2 cellular contexts compared by ENCODE assay signal in the genomic region with DNA sequence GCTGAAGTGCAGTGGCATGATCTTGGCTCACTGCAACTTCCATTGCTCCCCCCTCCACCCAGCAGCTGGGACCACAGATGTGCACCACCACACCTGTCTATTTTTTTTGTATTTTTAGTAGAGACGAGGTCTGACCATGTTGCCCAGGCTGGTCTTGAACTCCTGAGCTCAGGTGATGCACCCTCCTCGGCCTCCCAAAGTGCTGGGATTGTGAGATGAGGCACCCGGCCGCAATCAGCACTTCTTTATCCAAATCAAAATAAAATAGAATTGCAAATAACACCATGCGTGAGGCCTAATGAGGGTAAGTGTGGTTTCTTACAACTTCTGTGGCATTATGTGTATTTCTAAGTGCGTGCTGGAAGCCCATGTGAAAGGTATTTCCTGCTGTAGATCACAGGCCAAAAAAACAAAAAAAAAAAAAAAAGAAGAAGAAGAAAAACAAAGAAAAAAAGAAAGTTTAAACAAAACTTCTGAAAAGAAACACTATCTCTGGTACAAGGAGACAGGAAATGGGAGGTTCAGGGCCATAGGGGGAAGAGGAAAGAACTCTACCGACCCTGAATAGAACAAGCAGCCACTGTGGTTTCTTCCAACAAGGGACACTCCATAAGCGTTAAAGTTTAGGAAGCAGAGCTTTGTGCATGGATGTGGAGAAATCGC.
TF ChIP-seq lines count a peak whose summit lies in the region.

No MANE protein-coding gene starts in this region.

TF ChIP-seq in IMR-90, 13 proteins besides CTCF, POLR2A, EP300 and RAD21:
- TF ChIP-seq MAFK (IDR thresholded peaks at IDR 0.05; ENCODE audit: low read depth, low read length) (no peak), SMC3 (IDR thresholded peaks at IDR 0.05; ENCODE audit: low read depth, low read length) (no peak), RCOR1 (IDR thresholded peaks at IDR 0.05; ENCODE audit: insufficient replicate concordance, low read length) (no peak), FOS (IDR thresholded peaks at IDR 0.05; ENCODE audit: low read depth, low read length) (no peak), MAZ (IDR thresholded peaks at IDR 0.05; ENCODE audit: borderline replicate concordance, low read depth, low read length) (no peak), CHD1 (IDR thresholded peaks at IDR 0.05; ENCODE audit: low read depth, low read length) (no peak), RFX5 (IDR thresholded peaks at IDR 0.05; ENCODE audit: low read depth, low read length) (no peak), NFE2L2 (IDR thresholded peaks at IDR 0.05; ENCODE audit: low read depth, low read length) (no peak), BHLHE40 (IDR thresholded peaks at IDR 0.05; ENCODE audit: low read depth, low read length) (no peak), CEBPB (IDR thresholded peaks at IDR 0.05; ENCODE audit: low read depth, low read length) (no peak), MXI1 (IDR thresholded peaks at IDR 0.05; ENCODE audit: borderline replicate concordance, low read depth, low read length) (no peak)
- TF ChIP-seq, protein P1, sequence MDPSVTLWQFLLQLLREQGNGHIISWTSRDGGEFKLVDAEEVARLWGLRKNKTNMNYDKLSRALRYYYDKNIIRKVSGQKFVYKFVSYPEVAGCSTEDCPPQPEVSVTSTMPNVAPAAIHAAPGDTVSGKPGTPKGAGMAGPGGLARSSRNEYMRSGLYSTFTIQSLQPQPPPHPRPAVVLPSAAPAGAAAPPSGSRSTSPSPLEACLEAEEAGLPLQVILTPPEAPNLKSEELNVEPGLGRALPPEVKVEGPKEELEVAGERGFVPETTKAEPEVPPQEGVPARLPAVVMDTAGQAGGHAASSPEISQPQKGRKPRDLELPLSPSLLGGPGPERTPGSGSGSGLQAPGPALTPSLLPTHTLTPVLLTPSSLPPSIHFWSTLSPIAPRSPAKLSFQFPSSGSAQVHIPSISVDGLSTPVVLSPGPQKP (IDR thresholded peaks at IDR 0.05; ENCODE audit: borderline replicate concordance, low read depth, low read length), result no peak
- TF ChIP-seq, protein P2, sequence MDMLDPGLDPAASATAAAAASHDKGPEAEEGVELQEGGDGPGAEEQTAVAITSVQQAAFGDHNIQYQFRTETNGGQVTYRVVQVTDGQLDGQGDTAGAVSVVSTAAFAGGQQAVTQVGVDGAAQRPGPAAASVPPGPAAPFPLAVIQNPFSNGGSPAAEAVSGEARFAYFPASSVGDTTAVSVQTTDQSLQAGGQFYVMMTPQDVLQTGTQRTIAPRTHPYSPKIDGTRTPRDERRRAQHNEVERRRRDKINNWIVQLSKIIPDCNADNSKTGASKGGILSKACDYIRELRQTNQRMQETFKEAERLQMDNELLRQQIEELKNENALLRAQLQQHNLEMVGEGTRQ (IDR thresholded peaks at IDR 0.05; ENCODE audit: low read depth, low read length), result no peak

TF ChIP-seq in GM12878, 131 proteins besides CTCF, POLR2A, EP300 and RAD21:
- peak; percentile 22; the same call in 1 of the 2 replicates for TF ChIP-seq RUNX3 (IDR thresholded peaks at IDR 0.05; ENCODE audit: low read length)
- TF ChIP-seq, protein P3, sequence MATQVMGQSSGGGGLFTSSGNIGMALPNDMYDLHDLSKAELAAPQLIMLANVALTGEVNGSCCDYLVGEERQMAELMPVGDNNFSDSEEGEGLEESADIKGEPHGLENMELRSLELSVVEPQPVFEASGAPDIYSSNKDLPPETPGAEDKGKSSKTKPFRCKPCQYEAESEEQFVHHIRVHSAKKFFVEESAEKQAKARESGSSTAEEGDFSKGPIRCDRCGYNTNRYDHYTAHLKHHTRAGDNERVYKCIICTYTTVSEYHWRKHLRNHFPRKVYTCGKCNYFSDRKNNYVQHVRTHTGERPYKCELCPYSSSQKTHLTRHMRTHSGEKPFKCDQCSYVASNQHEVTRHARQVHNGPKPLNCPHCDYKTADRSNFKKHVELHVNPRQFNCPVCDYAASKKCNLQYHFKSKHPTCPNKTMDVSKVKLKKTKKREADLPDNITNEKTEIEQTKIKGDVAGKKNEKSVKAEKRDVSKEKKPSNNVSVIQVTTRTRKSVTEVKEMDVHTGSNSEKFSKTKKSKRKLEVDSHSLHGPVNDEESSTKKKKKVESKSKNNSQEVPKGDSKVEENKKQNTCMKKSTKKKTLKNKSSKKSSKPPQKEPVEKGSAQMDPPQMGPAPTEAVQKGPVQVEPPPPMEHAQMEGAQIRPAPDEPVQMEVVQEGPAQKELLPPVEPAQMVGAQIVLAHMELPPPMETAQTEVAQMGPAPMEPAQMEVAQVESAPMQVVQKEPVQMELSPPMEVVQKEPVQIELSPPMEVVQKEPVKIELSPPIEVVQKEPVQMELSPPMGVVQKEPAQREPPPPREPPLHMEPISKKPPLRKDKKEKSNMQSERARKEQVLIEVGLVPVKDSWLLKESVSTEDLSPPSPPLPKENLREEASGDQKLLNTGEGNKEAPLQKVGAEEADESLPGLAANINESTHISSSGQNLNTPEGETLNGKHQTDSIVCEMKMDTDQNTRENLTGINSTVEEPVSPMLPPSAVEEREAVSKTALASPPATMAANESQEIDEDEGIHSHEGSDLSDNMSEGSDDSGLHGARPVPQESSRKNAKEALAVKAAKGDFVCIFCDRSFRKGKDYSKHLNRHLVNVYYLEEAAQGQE (IDR thresholded peaks at IDR 0.05; ENCODE audit: low read depth, low read length), result no peak
